In genomic region chr9:12813960-12814876, GRCh38 we compare ENCODE assay signal across 8 cellular contexts. TPM values are rescaled to one million over a fixed set of nuclear protein-coding genes. Genes with fewer than 3 reads are reported as not detected.
DNase-seq lines count a peak whose midpoint lies in the region; ATAC-seq and TF ChIP-seq lines count a peak whose summit lies in the region.

No MANE protein-coding gene starts in this region.

- no peaks in the 10 kb centered on the region for H3K9me3 ChIP-seq in suprapubic skin

- H3K4me1 ChIP-seq in suprapubic skin: peaks cover 33% of the 10 kb centered on the region

- peaks cover 58% of the 10 kb centered on the region for H3K4me1 Mint-ChIP-seq in brain
- H3K4me1 Mint-ChIP-seq in activated CD4-positive, alpha-beta memory T cell treated with anti-CD3 and anti-CD28 coated beads, Interleukin-2, amount 10 ng/mL, durations not matched to agents 7 days and 5 days: no peaks in the 10 kb centered on the region

- H3K27me3 Mint-ChIP-seq in brain: no peaks in the 10 kb centered on the region
- no peaks in the 10 kb centered on the region for H3K27me3 Mint-ChIP-seq in activated CD4-positive, alpha-beta memory T cell treated with anti-CD3 and anti-CD28 coated beads, Interleukin-2, amount 10 ng/mL, durations not matched to agents 7 days and 5 days

- H3K36me3 ChIP-seq in kidney epithelial cell (ENCODE audit: control insufficient read depth, insufficient read depth, low read length) (no peaks in the 10 kb centered on the region), suprapubic skin (no peaks in the 10 kb centered on the region)

- H3K4me3 Mint-ChIP-seq in brain: peak overlapping the region; percentile 24 to 70 (median 69)
- no peak overlapping the region for H3K4me3 Mint-ChIP-seq in activated CD4-positive, alpha-beta memory T cell treated with anti-CD3 and anti-CD28 coated beads, Interleukin-2, amount 10 ng/mL, durations not matched to agents 7 days and 5 days

- WGBS in suprapubic skin: 12% methylated on average over 6 of the region's 6 CpGs

- H3K9me3 Mint-ChIP-seq in brain: peaks cover 0 to 5% (median 0%) of the 10 kb centered on the region in 5 experiments
- peaks cover 5% of the 10 kb centered on the region for H3K9me3 Mint-ChIP-seq in activated CD4-positive, alpha-beta memory T cell treated with anti-CD3 and anti-CD28 coated beads, Interleukin-2, amount 10 ng/mL, durations not matched to agents 7 days and 5 days

- DNase-seq in H4 (ENCODE audit: low spot score) (peak; percentile 94), NCI-H2107 treated with DMSO at 0.1 percent for 48 hours (lab: John Stamatoyannopoulos, UW; ENCODE audit: unreplicated experiment) (peak; percentile 71), kidney epithelial cell (ENCODE audit: low read depth) (peak; percentile 98), suprapubic skin (ENCODE audit: low spot score in 2 of 2) (peak; percentile 70 to 83), NCI-H128 (lab: John Stamatoyannopoulos, UW; ENCODE audit: unreplicated experiment) (no peak)
- no peak for DNase-seq in activated CD4-positive, alpha-beta memory T cell treated with anti-CD3 and anti-CD28 coated beads, Interleukin-2, amount 10 ng/mL, durations not matched to agents 7 days and 5 days

- H3K27ac Mint-ChIP-seq in brain: peak overlapping the region; percentile 75 to 99 (median 86)
- H3K27ac Mint-ChIP-seq in activated CD4-positive, alpha-beta memory T cell treated with anti-CD3 and anti-CD28 coated beads, Interleukin-2, amount 10 ng/mL, durations not matched to agents 7 days and 5 days: no peak overlapping the region

- ATAC-seq in HG03469 (IDR thresholded peaks at IDR 0.05; ENCODE audit: unreplicated experiment): no peak

- POLR2A ChIA-PET in activated CD4-positive, alpha-beta memory T cell treated with anti-CD3 and anti-CD28 coated beads, Interleukin-2, amount 10 ng/mL, durations not matched to agents 7 days and 5 days (lab: Charles Lee): no interaction called here

- TF ChIP-seq EP300 in suprapubic skin (IDR thresholded peaks at IDR 0.05): no peak

- TF ChIP-seq POLR2A in suprapubic skin (IDR thresholded peaks at IDR 0.05): no peak

- peak overlapping the region; percentile 2 for H3K4me3 ChIP-seq in kidney epithelial cell (ENCODE audit: low read depth, low read length)
- no peak overlapping the region for H3K4me3 ChIP-seq in suprapubic skin

- H3K27ac ChIP-seq in suprapubic skin: peak overlapping the region; percentile 85

- H3K36me3 Mint-ChIP-seq in brain: peaks cover 7% of the 10 kb centered on the region
- no peaks in the 10 kb centered on the region for H3K36me3 Mint-ChIP-seq in activated CD4-positive, alpha-beta memory T cell treated with anti-CD3 and anti-CD28 coated beads, Interleukin-2, amount 10 ng/mL, durations not matched to agents 7 days and 5 days (ENCODE audit: low read depth)

- TF ChIP-seq CTCF in brain (conservative IDR thresholded peaks at IDR 0.05) (no peak), kidney epithelial cell (IDR thresholded peaks at IDR 0.05; ENCODE audit: insufficient read depth, low read length, poor library complexity, severe bottlenecking) (peak; percentile 34), suprapubic skin (IDR thresholded peaks at IDR 0.05) (peak; percentile 34 to 35)

- CTCF ChIA-PET in activated CD4-positive, alpha-beta memory T cell treated with anti-CD3 and anti-CD28 coated beads, Interleukin-2, amount 10 ng/mL, durations not matched to agents 7 days and 5 days (lab: Charles Lee): no interaction called here

- no peaks in the 10 kb centered on the region for H3K27me3 ChIP-seq in kidney epithelial cell (ENCODE audit: control insufficient read depth, insufficient read depth, low read length)
- H3K27me3 ChIP-seq in suprapubic skin: no peaks in the 10 kb centered on the region

RNA-seq across cellular contexts. Expression of gene LURAP1L, which starts 39.4 kb away (rescaled TPM):
- 10.6 and 15.2 TPM in 2 replicates for total RNA-seq in H4 (2014; rRNA removed; shearing (Covaris generic))
- 2.8 TPM for polyA plus RNA-seq in brain (ENCODE audit: insufficient read depth, low read depth, low replicate concordance)
- total RNA-seq in kidney epithelial cell (44.5 and 46.6 TPM in 2 replicates), suprapubic skin (10 to 100 TPM in 3 of 4 donors, 1 to 10 TPM in 1; 9.6 to 26.0 (median 12.6) TPM)
- total RNA-seq in activated CD4-positive, alpha-beta memory T cell treated with anti-CD3 and anti-CD28 coated beads, Interleukin-2, amount 10 ng/mL, durations not matched to agents 7 days and 5 days: not detected

Comparison
In these comparisons a context has a peak if more than half of its experiments do, and no peak if none do; other contexts are left out.
1. DNase-seq: peak in H4 (single experiment), NCI-H2107 treated with DMSO at 0.1 percent for 48 hours (single experiment), kidney epithelial cell (single experiment) and suprapubic skin (2 of 2); none in activated CD4-positive, alpha-beta memory T cell treated with anti-CD3 and anti-CD28 coated beads, Interleukin-2, amount 10 ng/mL, durations not matched to agents 7 days and 5 days (single experiment) and NCI-H128 (single experiment).
2. CTCF ChIP-seq: peak in kidney epithelial cell (single experiment) and suprapubic skin (2 of 2); none in brain (0 of 2).
3. RNA of gene LURAP1L, which starts 39.4 kb away (total RNA-seq): 44.5 to 46.6 TPM in kidney epithelial cell, 9.6 to 26.0 TPM in suprapubic skin and 10.6 to 15.2 TPM in H4; not detected in activated CD4-positive, alpha-beta memory T cell treated with anti-CD3 and anti-CD28 coated beads, Interleukin-2, amount 10 ng/mL, durations not matched to agents 7 days and 5 days; every median in the first group is over 10 times any median in the second.